13 cellular contexts compared by ENCODE assay signal in genomic region chr19:55275851-55276719, GRCh38. TPM values are rescaled to one million over a fixed set of nuclear protein-coding genes. Genes with fewer than 3 reads are reported as not detected.
A peak's percentile ranks its signal among the peaks of the same experiment; 100 is the strongest.
DNase-seq lines count a peak whose midpoint lies in the region; ATAC-seq, FAIRE-seq and TF ChIP-seq lines count a peak whose summit lies in the region.
"Had no signal": no experiment of that assay in that cellular context is flagged by ENCODE, and none has a peak within 500 bp of the region (broad histone marks: within the 10 kb centered on the region; RNA-seq: fewer than 3 reads in every experiment).

No MANE protein-coding gene starts in this region.

- FAIRE-seq in small intestine (lab: Jason Lieb, UNC), result no peak

- H3K9ac ChIP-seq in OCI-LY1 (ENCODE audit: low read length), result peak overlapping the region; percentile 65

- TF ChIP-seq CTCF in OCI-LY1 (IDR thresholded peaks at IDR 0.05; ENCODE audit: low read length), result no peak

- peaks cover 5% of the 10 kb centered on the region; the same call in 1 of the 2 replicates for H3F3A ChIP-seq in OCI-LY1 (ENCODE audit: insufficient read depth, low read length)

- peaks cover 75% of the 10 kb centered on the region for H3K36me3 Mint-ChIP-seq in activated T-cell treated with anti-CD3 and anti-CD28 coated beads, Interleukin-2, amount 50 U/mL, for 24 hours (ENCODE audit: low read depth)

- peaks cover 73% of the 10 kb centered on the region for H3K4me1 ChIP-seq in OCI-LY1 (ENCODE audit: insufficient read depth, low read length, severe bottlenecking)
- H3K4me1 ChIP-seq in small intestine (ENCODE audit: control insufficient read depth in 2 of 2, insufficient read depth in 1 of 2, low read depth in 1 of 2, low read length in 1 of 2), result peaks cover 0 to 4% of the 10 kb centered on the region in 2 donors

- no peaks in the 10 kb centered on the region for H4K20me1 ChIP-seq in OCI-LY1 (ENCODE audit: insufficient read depth, low read length)

- peaks cover 37% of the 10 kb centered on the region for H3K4me1 Mint-ChIP-seq in activated T-cell treated with anti-CD3 and anti-CD28 coated beads, Interleukin-2, amount 50 U/mL, for 24 hours (ENCODE audit: low read depth)

- H2AFZ ChIP-seq in OCI-LY1 (ENCODE audit: low read length), result no peak overlapping the region

- no peaks in the 10 kb centered on the region for H3K79me2 ChIP-seq in OCI-LY1 (ENCODE audit: insufficient read depth, low read length)

- H3K4me3 Mint-ChIP-seq in activated T-cell treated with anti-CD3 and anti-CD28 coated beads, Interleukin-2, amount 50 U/mL, for 24 hours, result no peak overlapping the region

- H3K27me3 ChIP-seq in OCI-LY1 (ENCODE audit: insufficient read depth, low read length) (no peaks in the 10 kb centered on the region), small intestine (ENCODE audit: control insufficient read depth in 2 of 2, insufficient read depth in 2 of 2, low read length in 2 of 2) (no peaks in the 10 kb centered on the region)
- H3K27me3 ChIP-seq: body of pancreas, upper lobe of right lung had no signal

- ATAC-seq in HG02623 (IDR thresholded peaks at IDR 0.05; ENCODE audit: unreplicated experiment), result peak; percentile 38
- ATAC-seq: body of pancreas, upper lobe of right lung had no signal

- H3K9me3 ChIP-seq in OCI-LY1 (ENCODE audit: low read length), result no peaks in the 10 kb centered on the region
- H3K9me3 ChIP-seq in small intestine (ENCODE audit: control insufficient read depth, low read depth), result no peaks in the 10 kb centered on the region
- H3K9me3 ChIP-seq: body of pancreas, upper lobe of right lung had no signal

- H3K9me2 ChIP-seq in OCI-LY1 (ENCODE audit: low read depth, low read length), result no peaks in the 10 kb centered on the region

- peak overlapping the region; percentile 93 for H3K4me2 ChIP-seq in OCI-LY1 (ENCODE audit: low read length)

- H3K27me3 Mint-ChIP-seq in activated T-cell treated with anti-CD3 and anti-CD28 coated beads, Interleukin-2, amount 50 U/mL, for 24 hours, result no peaks in the 10 kb centered on the region

- H3K27ac Mint-ChIP-seq in activated T-cell treated with anti-CD3 and anti-CD28 coated beads, Interleukin-2, amount 50 U/mL, for 24 hours, result peak overlapping the region; percentile 68

- 65 to 77% (median 67%) methylated on average over 17 of the region's 17 CpGs for WGBS in small intestine, 3 donors

- H3K36me3 ChIP-seq in OCI-LY1 (ENCODE audit: insufficient read depth, low read length) (peaks cover 35% of the 10 kb centered on the region), small intestine (ENCODE audit: control insufficient read depth in 2 of 2, insufficient read depth in 2 of 2, low read length in 2 of 2) (peaks cover 4 to 5% of the 10 kb centered on the region in 2 donors)

- H3K4me3 ChIP-seq in OCI-LY1 (ENCODE audit: low read depth, low read length, poor library complexity, severe bottlenecking) (peak overlapping the region; percentile 47), small intestine (ENCODE audit: low read depth in 1 of 2, low read length in 2 of 2) (no peak overlapping the region)
- H3K4me3 ChIP-seq: body of pancreas, upper lobe of right lung had no signal

- H3K27ac ChIP-seq in OCI-LY1 (ENCODE audit: low read depth, low read length, poor library complexity, severe bottlenecking) (peak overlapping the region; percentile 97), small intestine (ENCODE audit: low read depth in 1 of 2, low read length in 1 of 2) (peak overlapping the region; percentile 37 to 82)
- H3K27ac ChIP-seq: upper lobe of right lung had no signal

- H3K9me3 Mint-ChIP-seq in activated T-cell treated with anti-CD3 and anti-CD28 coated beads, Interleukin-2, amount 50 U/mL, for 24 hours, result no peaks in the 10 kb centered on the region

- DNase-seq in activated T-cell treated with anti-CD3 and anti-CD28 coated beads, Interleukin-2, amount 50 U/mL, for 24 hours, result no peak
- DNase-seq in activated T-cell treated with anti-CD3 and anti-CD28 coated beads, Interleukin-2, amount 50 U/mL, for 48 hours, result no peak
- DNase-seq in small intestine (peak; percentile 26), SIG-M5 treated with dmso at 0.1 percent for 504 hours (lab: John Stamatoyannopoulos, UW; ENCODE audit: unreplicated experiment) (no peak), ecto neural progenitor cell (ENCODE audit: low spot score) (no peak), DMS 273 (lab: John Stamatoyannopoulos, UW; ENCODE audit: unreplicated experiment) (no peak)
- DNase-seq: ACHN, foreskin fibroblast, NCI-H226, upper lobe of right lung had no signal

RNA-seq across cellular contexts. Expression of gene HSPBP1, which starts 3.8 kb away (rescaled TPM):
- polyA plus RNA-seq in small intestine, result 10 to 100 TPM; 25.9 to 61.9 (median 34.0) TPM

RNA-seq across cellular contexts. Expression of gene BRSK1, which starts 7.7 kb away (rescaled TPM):
- polyA plus RNA-seq in small intestine, result 1 to 10 TPM in 2 of 3 donors, under 1 TPM in 1; 0.22 to 2.7 (median 2.7) TPM

RNA-seq across cellular contexts. Expression of gene PPP6R1, which starts 17.3 kb away (rescaled TPM):
- polyA plus RNA-seq in small intestine, result 10 to 100 TPM; 43.4 to 51.1 (median 46.7) TPM

RNA-seq across cellular contexts. Expression of gene TMEM86B, which starts 47.5 kb away (rescaled TPM):
- 100 to 1,000 TPM in 1 of 3 donors, 10 to 100 TPM in 2; 22.8 to 255 (median 76.7) TPM for polyA plus RNA-seq in small intestine

RNA-seq across cellular contexts. Expression of gene TMEM150B, which starts 49.1 kb away (rescaled TPM):
- 100 to 1,000 TPM in 1 of 3 donors, 10 to 100 TPM in 2; 33.2 to 125 (median 89.2) TPM for polyA plus RNA-seq in small intestine
